ENCODE assay signal across 10 cellular contexts in the genomic region with DNA sequence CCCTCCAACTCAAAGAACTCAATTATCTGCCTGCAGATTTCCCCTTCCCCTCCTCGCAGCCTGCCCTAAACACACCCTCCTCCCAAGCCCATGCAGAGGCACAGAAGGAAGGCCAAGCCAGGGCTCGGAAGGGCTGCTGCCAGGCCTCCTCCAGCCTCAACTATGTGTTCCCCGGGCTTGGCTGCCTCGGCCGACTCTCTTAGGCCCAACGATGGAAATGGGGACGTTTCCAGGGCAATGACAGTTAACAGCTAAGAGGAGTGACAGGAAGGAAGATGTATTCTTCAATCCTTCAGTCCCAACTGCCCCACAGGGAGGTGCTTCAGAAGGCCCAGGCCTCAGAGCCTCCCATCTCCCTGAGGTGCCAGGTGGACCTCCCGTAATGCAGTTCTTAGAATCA.
A peak's percentile ranks its signal among the peaks of the same experiment; 100 is the strongest.
DNase-seq lines count a peak whose midpoint lies in the region; ATAC-seq and TF ChIP-seq lines count a peak whose summit lies in the region.
"Had no signal": no experiment of that assay in that cellular context is flagged by ENCODE, and none has a peak within 500 bp of the region (broad histone marks: within the 10 kb centered on the region; RNA-seq: fewer than 3 reads in every experiment).

No MANE protein-coding gene starts in this region.

- H3K4me3 Mint-ChIP-seq in osteocyte (ENCODE audit: unreplicated experiment) (no peak overlapping the region), type B pancreatic cell (peak overlapping the region; percentile 19)
- no peak overlapping the region for H3K4me3 Mint-ChIP-seq in activated CD4-positive, alpha-beta T cell treated with anti-CD3 and anti-CD28 coated beads, Interleukin-2, amount 10 ng/mL, durations not matched to agents 24 days and 14 days
- H3K4me3 Mint-ChIP-seq: mesothelial cell of epicardium had no signal

- intact Hi-C loops in activated CD4-positive, alpha-beta T cell treated with anti-CD3 and anti-CD28 coated beads, Interleukin-2, amount 10 ng/mL, durations not matched to agents 24 days and 14 days (cut with micrococcal nuclease): no loop called here

- H3K27ac Mint-ChIP-seq in osteocyte (ENCODE audit: unreplicated experiment): peak overlapping the region; percentile 96
- H3K27ac Mint-ChIP-seq in type B pancreatic cell: no peak overlapping the region
- H3K27ac Mint-ChIP-seq in activated CD4-positive, alpha-beta T cell treated with anti-CD3 and anti-CD28 coated beads, Interleukin-2, amount 10 ng/mL, durations not matched to agents 24 days and 14 days: no peak overlapping the region
- H3K27ac Mint-ChIP-seq: mesothelial cell of epicardium had no signal

- no peaks in the 10 kb centered on the region for H3K9me3 Mint-ChIP-seq in osteocyte (ENCODE audit: unreplicated experiment)
- H3K9me3 Mint-ChIP-seq in type B pancreatic cell: no peaks in the 10 kb centered on the region
- H3K9me3 Mint-ChIP-seq in activated CD4-positive, alpha-beta T cell treated with anti-CD3 and anti-CD28 coated beads, Interleukin-2, amount 10 ng/mL, durations not matched to agents 24 days and 14 days: no peaks in the 10 kb centered on the region
- H3K9me3 Mint-ChIP-seq: mesothelial cell of epicardium had no signal

- peaks cover 2% of the 10 kb centered on the region for H3K36me3 ChIP-seq in adipocyte (ENCODE audit: control insufficient read depth, insufficient read depth, low read length, severe bottlenecking)

- H3K4me1 ChIP-seq in adipocyte (ENCODE audit: control insufficient read depth, insufficient read depth, low read length): peaks cover 50% of the 10 kb centered on the region
- H3K4me1 ChIP-seq: Caco-2 had no signal

- no peaks in the 10 kb centered on the region for H3K27me3 ChIP-seq in adipocyte (replicated peaks; ENCODE audit: control insufficient read depth, insufficient read depth, low read length)

- H3K4me1 Mint-ChIP-seq in osteocyte (ENCODE audit: unreplicated experiment) (peaks cover 7% of the 10 kb centered on the region), type B pancreatic cell (ENCODE audit: unreplicated experiment) (peaks cover 56% of the 10 kb centered on the region)
- peaks cover 9% of the 10 kb centered on the region for H3K4me1 Mint-ChIP-seq in activated CD4-positive, alpha-beta T cell treated with anti-CD3 and anti-CD28 coated beads, Interleukin-2, amount 10 ng/mL, durations not matched to agents 24 days and 14 days

- H3K4me3 ChIP-seq in adipocyte (ENCODE audit: low read length) (peak overlapping the region; percentile 88), fibroblast of pulmonary artery (replicated peaks; ENCODE audit: low read depth, low read length) (peak overlapping the region; percentile 12)

- H3K27me3 Mint-ChIP-seq in osteocyte (ENCODE audit: unreplicated experiment): no peaks in the 10 kb centered on the region
- peaks cover 4% of the 10 kb centered on the region for H3K27me3 Mint-ChIP-seq in type B pancreatic cell
- peaks cover 22% of the 10 kb centered on the region for H3K27me3 Mint-ChIP-seq in activated CD4-positive, alpha-beta T cell treated with anti-CD3 and anti-CD28 coated beads, Interleukin-2, amount 10 ng/mL, durations not matched to agents 24 days and 14 days

- DNase-seq in adipocyte (ENCODE audit: low read depth) (no peak), fibroblast of pulmonary artery (ENCODE audit: low read depth) (no peak), osteocyte (ENCODE audit: extremely low spot score, unreplicated experiment) (no peak), type B pancreatic cell (ENCODE audit: extremely low spot score, unreplicated experiment) (no peak)
- DNase-seq in activated CD4-positive, alpha-beta T cell treated with anti-CD3 and anti-CD28 coated beads, Interleukin-2, amount 10 ng/mL, durations not matched to agents 24 days and 14 days: no peak
- DNase-seq: activated CD4-positive, alpha-beta T cell treated with anti-CD3 and anti-CD28 coated beads, Interleukin-2, amount 50 U/mL, for 48 hours; Caco-2 had no signal

- H3K9me3 ChIP-seq in adipocyte (ENCODE audit: control insufficient read depth, low read length): no peaks in the 10 kb centered on the region
- H3K9me3 ChIP-seq: Caco-2 had no signal

- TF ChIP-seq CTCF in fibroblast of pulmonary artery (IDR thresholded peaks at IDR 0.05; ENCODE audit: low read length, missing control alignments) (no peak), osteocyte (IDR thresholded peaks at IDR 0.05) (no peak), type B pancreatic cell (conservative IDR thresholded peaks at IDR 0.05) (no peak)

- no peak for ATAC-seq in HG03565 (IDR thresholded peaks at IDR 0.05; ENCODE audit: unreplicated experiment)
- no peak for ATAC-seq in esophagus mucosa

- H3K9ac ChIP-seq in adipocyte (ENCODE audit: low read length): peak overlapping the region; percentile 91

- peaks cover 15% of the 10 kb centered on the region for H3K36me3 Mint-ChIP-seq in osteocyte (ENCODE audit: unreplicated experiment)
- peaks cover 6% of the 10 kb centered on the region for H3K36me3 Mint-ChIP-seq in type B pancreatic cell
- H3K36me3 Mint-ChIP-seq in activated CD4-positive, alpha-beta T cell treated with anti-CD3 and anti-CD28 coated beads, Interleukin-2, amount 10 ng/mL, durations not matched to agents 24 days and 14 days (ENCODE audit: low read depth): no peaks in the 10 kb centered on the region
